Comparison of ENCODE assay signal across 9 cellular contexts in the genomic region with DNA sequence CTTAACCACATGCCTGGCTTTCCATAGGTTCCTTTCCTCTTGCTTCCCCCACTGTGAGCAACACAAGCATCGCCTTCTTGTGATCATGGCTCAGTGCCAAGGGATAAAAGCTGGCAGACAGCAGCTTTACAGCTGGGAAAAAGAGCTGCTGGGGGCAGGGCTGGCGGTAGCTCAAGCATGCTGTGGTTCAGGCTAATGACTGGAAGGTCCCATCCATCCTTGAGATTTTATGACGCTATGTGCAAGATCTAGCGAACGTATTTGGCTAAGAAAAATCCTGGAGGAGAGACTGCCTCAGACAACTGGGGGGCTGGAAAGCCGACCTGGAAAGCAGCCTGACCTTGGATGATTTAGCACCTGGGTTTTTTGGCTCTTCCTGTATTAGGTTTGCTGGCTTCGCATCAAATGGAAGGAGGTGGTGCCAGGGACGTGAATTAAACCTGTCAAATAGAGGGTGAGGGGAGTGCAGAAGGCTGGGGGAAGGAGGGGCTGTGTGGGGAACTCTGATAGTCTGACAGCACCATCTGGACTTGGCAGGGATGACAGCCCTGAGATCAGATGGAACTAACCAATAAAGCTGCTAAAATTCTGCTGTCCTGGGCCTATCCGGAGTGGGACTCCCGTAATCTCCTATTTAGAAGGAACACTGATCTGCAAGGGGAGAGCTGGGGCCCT. TPM values are rescaled to one million over a fixed set of nuclear protein-coding genes. Genes with fewer than 3 reads are reported as not detected.
DNase-seq lines count a peak whose midpoint lies in the region; ATAC-seq and TF ChIP-seq lines count a peak whose summit lies in the region.
"Had no signal": no experiment of that assay in that cellular context is flagged by ENCODE, and none has a peak within 500 bp of the region (broad histone marks: within the 10 kb centered on the region; RNA-seq: fewer than 3 reads in every experiment).

No MANE protein-coding gene starts in this region.

- ATAC-seq in GM21786 (IDR thresholded peaks at IDR 0.05; ENCODE audit: unreplicated experiment) = no peak

- no peak overlapping the region for H3K4me2 ChIP-seq in PC-9

- no peaks in the 10 kb centered on the region for H3K9me3 ChIP-seq in muscle layer of duodenum (ENCODE audit: control insufficient read depth in 1 of 2, low read length in 2 of 2)
- H3K9me3 ChIP-seq in PC-9 (ENCODE audit: insufficient read depth, low read depth) = no peaks in the 10 kb centered on the region

- H3K36me3 ChIP-seq in muscle layer of duodenum (ENCODE audit: control insufficient read depth in 1 of 2, insufficient read depth in 2 of 2, low read length in 2 of 2) (no peaks in the 10 kb centered on the region), PC-9 (ENCODE audit: low read depth) (no peaks in the 10 kb centered on the region)

- intact Hi-C loops in PC-9 (cut with micrococcal nuclease; ENCODE audit: unreplicated experiment) = no loop called here

- POLR2A ChIA-PET in PC-9 (lab: Charles Lee; ENCODE audit: unreplicated experiment) = interaction anchor here (0.6 to 0.8 kb wide), 3 partner anchors 10 to 531 kb away, joined by 3 to 4 read pairs (median 3); no protein-coding TSS in a partner anchor

- no TSS peak for BruUV-seq in PC-9 (replicated peaks; lab: Mats Ljungman, UMichigan)

- no peak overlapping the region for H3K27ac Mint-ChIP-seq in osteocyte (ENCODE audit: unreplicated experiment)

- H4K20me1 ChIP-seq in PC-9 (ENCODE audit: insufficient read depth) = no peaks in the 10 kb centered on the region; the same call in 1 of the 2 replicates

- no peaks in the 10 kb centered on the region for H3K79me2 ChIP-seq in PC-9 (ENCODE audit: low read depth)

- no peak overlapping the region for H2AFZ ChIP-seq in PC-9

- H3K27me3 ChIP-seq in muscle layer of duodenum (ENCODE audit: low read depth, low read length) = no peaks in the 10 kb centered on the region
- H3K27me3 ChIP-seq in PC-9 (ENCODE audit: insufficient read depth, low read depth) = no peaks in the 10 kb centered on the region

- CTCF ChIA-PET in PC-9 (lab: Charles Lee) = no interaction called here

- H3K4me1 Mint-ChIP-seq in osteocyte (ENCODE audit: unreplicated experiment) = no peaks in the 10 kb centered on the region

- no peaks in the 10 kb centered on the region for H3K9me3 Mint-ChIP-seq in osteocyte (ENCODE audit: unreplicated experiment)

- TF ChIP-seq CTCF in osteocyte (IDR thresholded peaks at IDR 0.05) = no peak
- no peak for TF ChIP-seq CTCF in PC-9 (conservative IDR thresholded peaks at IDR 0.05)

- H3K4me1 ChIP-seq in muscle layer of duodenum (ENCODE audit: control insufficient read depth in 1 of 2, insufficient read depth in 2 of 2, low read length in 2 of 2) (peaks cover 5 to 18% of the 10 kb centered on the region in 2 donors), PC-9 (replicated peaks; ENCODE audit: insufficient read depth) (peaks cover 10% of the 10 kb centered on the region)

- H3K9me2 ChIP-seq in PC-9 (ENCODE audit: insufficient read depth) = no peaks in the 10 kb centered on the region

- H3K27ac ChIP-seq in muscle layer of duodenum (ENCODE audit: low read length) (peak overlapping the region; percentile 34), PC-9 (no peak overlapping the region)

- H3F3A ChIP-seq in PC-9 (ENCODE audit: insufficient read depth, low read depth) = no peaks in the 10 kb centered on the region

- DNase-seq in COLO829 (ENCODE audit: low spot score) = peak; percentile 67
- DNase-seq in NCI-H2107 treated with DMSO at 0.1 percent for 48 hours (lab: John Stamatoyannopoulos, UW; ENCODE audit: unreplicated experiment) = peak; percentile 96
- DNase-seq in cerebellar cortex (ENCODE audit: low spot score) = peak; percentile 89
- no peak for DNase-seq in osteocyte (ENCODE audit: extremely low spot score, unreplicated experiment)
- DNase-seq in PC-9 = no peak
- DNase-seq in SKM-1 (lab: John Stamatoyannopoulos, UW; ENCODE audit: unreplicated experiment) = no peak

- H3K36me3 Mint-ChIP-seq in osteocyte (ENCODE audit: unreplicated experiment) = no peaks in the 10 kb centered on the region

- peaks cover 34% of the 10 kb centered on the region for H3K27me3 Mint-ChIP-seq in osteocyte (ENCODE audit: unreplicated experiment)

- H3K4me3 ChIP-seq in muscle layer of duodenum (ENCODE audit: low read depth in 1 of 2, low read length in 2 of 2) (peak overlapping the region in 1 of 2 donors; percentile 15), PC-9 (no peak overlapping the region)

- no peak overlapping the region for H3K4me3 Mint-ChIP-seq in osteocyte (ENCODE audit: unreplicated experiment)

RNA-seq across cellular contexts. Expression of a gene that starts 34.8 kb away (rescaled TPM):
- total RNA-seq in osteocyte (0.31 and 0.40 TPM in 2 replicates), PC-9 (2021) (1.7 and 3.7 TPM in 2 replicates)
- total RNA-seq: T-helper 2 cell treated with Interferon-gamma antibody and Interleukin-4, amounts not matched to agents 100 ng/mL and 5 ng/mL, for 36 hours had no signal

RNA-seq across cellular contexts. Expression of a gene that starts 35.3 kb away (rescaled TPM):
- total RNA-seq in osteocyte (41.7 TPM in 2 replicates), PC-9 (2021) (73.0 and 76.0 TPM in 2 replicates)

RNA-seq across cellular contexts. Expression of a gene that starts 40.5 kb away (rescaled TPM):
- total RNA-seq in osteocyte = not detected in 2 replicates
- 0.35 and 0.48 TPM in 2 replicates for total RNA-seq in PC-9 (2021)

RNA-seq across cellular contexts. Expression of a gene that starts 42.0 kb away (rescaled TPM):
- total RNA-seq in osteocyte (3.3 and 4.1 TPM in 2 replicates), PC-9 (2021) (6.9 and 10.2 TPM in 2 replicates)

Comparison
In these comparisons a context has a peak if more than half of its experiments do, and no peak if none do; other contexts are left out.
1. DNase-seq: peak in COLO829 (single experiment), NCI-H2107 treated with DMSO at 0.1 percent for 48 hours (single experiment) and cerebellar cortex (single experiment); none in osteocyte (single experiment), PC-9 (0 of 2) and SKM-1 (single experiment).